ENCODE assay signal across 1 cellular context in the genomic region with DNA sequence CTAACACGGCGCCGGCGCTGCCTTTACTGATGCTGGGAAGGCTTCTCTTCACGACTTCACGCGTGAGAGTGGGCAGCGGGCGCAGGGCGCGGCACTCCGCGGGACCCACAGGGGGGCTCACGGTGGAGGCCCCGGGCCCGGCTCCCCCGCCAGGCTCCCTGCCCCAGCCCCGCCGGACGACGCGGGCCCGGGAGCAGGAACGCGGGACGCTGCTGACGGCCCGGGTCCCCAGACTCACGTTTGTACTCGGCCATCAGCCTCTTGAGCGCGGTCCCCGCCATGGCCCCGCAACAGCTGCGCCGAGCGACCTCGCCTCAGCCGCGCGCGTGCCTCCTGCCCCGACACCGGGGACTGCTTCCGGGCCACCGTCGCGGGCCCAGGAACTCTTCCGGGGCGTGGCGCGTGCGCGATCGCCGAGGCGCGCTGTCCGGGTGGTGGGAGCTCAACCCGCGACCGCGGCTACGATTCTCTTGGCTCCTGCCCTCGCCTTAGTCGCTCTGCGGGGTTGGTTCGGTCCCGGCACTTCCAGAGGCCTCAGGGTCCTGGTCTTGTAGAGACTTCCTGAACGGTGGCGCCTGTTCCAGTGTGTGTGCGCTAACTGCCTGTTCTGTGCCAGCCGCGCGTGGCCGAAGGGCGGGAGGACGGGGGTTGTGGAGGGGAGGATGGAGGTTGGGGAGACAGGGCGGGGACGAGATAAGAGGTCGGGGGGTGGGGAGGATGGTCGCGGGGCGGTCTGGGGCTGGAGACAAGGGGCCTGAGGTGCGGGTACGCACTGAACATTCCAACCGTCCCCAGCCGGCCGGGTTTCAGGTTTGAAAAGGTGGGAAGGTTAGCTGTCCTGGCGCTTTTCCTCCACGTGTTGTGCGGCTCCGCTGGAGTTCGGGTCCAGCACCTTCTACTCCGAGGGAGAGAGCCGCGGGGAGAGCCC.
TF ChIP-seq lines count a peak whose summit lies in the region.

Gene UBE2G2 (minus strand): TSS at position 353 of the 928 bp plus-strand sequence. CDS start 72 bp downstream, at position 281.

TF ChIP-seq in K562, 482 proteins besides CTCF, POLR2A, EP300 and RAD21 (continued from another document and continues in another):
- TF ChIP-seq ATF6 (CRISPR knock-in tag; IDR thresholded peaks at IDR 0.05): no peak
- TF ChIP-seq, protein P1, sequence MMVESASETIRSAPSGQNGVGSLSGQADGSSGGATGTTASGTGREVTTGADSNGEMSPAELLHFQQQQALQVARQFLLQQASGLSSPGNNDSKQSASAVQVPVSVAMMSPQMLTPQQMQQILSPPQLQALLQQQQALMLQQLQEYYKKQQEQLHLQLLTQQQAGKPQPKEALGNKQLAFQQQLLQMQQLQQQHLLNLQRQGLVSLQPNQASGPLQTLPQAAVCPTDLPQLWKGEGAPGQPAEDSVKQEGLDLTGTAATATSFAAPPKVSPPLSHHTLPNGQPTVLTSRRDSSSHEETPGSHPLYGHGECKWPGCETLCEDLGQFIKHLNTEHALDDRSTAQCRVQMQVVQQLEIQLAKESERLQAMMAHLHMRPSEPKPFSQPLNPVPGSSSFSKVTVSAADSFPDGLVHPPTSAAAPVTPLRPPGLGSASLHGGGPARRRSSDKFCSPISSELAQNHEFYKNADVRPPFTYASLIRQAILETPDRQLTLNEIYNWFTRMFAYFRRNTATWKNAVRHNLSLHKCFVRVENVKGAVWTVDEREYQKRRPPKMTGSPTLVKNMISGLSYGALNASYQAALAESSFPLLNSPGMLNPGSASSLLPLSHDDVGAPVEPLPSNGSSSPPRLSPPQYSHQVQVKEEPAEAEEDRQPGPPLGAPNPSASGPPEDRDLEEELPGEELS (CRISPR knock-in tag; IDR thresholded peaks at IDR 0.05; ENCODE audit: borderline replicate concordance): peak; percentile 59; the same call in 1 of the 2 replicates
- no peak for TF ChIP-seq GATAD2A (IDR thresholded peaks at IDR 0.05)
- TF ChIP-seq TBL1XR1 (IDR thresholded peaks at IDR 0.05; ENCODE audit: low read length in 2 of 2): peak; percentile 26 to 29; a peak in 1 of 4 replicates
- TF ChIP-seq RUNX1 (IDR thresholded peaks at IDR 0.05; ENCODE audit: low read depth): no peak
- no peak for TF ChIP-seq CBFA2T3 (IDR thresholded peaks at IDR 0.05)
- TF ChIP-seq HDAC3 (IDR thresholded peaks at IDR 0.05; ENCODE audit: borderline replicate concordance, partially characterized antibody): no peak
- TF ChIP-seq TEAD2 (tag; IDR thresholded peaks at IDR 0.05): no peak
- no peak for TF ChIP-seq ZNF347 (CRISPR knock-in tag; IDR thresholded peaks at IDR 0.05; ENCODE audit: low read depth)
- TF ChIP-seq RHOXF2B (CRISPR knock-in tag; conservative IDR thresholded peaks at IDR 0.05): 0 out of 2 replicates have a peak, but pooled peaks have one; percentile 25
- TF ChIP-seq ZNF830 (CRISPR knock-in tag; IDR thresholded peaks at IDR 0.05): no peak
- no peak for TF ChIP-seq CHCHD3 (CRISPR knock-in tag; IDR thresholded peaks at IDR 0.05)
- TF ChIP-seq, protein P2, sequence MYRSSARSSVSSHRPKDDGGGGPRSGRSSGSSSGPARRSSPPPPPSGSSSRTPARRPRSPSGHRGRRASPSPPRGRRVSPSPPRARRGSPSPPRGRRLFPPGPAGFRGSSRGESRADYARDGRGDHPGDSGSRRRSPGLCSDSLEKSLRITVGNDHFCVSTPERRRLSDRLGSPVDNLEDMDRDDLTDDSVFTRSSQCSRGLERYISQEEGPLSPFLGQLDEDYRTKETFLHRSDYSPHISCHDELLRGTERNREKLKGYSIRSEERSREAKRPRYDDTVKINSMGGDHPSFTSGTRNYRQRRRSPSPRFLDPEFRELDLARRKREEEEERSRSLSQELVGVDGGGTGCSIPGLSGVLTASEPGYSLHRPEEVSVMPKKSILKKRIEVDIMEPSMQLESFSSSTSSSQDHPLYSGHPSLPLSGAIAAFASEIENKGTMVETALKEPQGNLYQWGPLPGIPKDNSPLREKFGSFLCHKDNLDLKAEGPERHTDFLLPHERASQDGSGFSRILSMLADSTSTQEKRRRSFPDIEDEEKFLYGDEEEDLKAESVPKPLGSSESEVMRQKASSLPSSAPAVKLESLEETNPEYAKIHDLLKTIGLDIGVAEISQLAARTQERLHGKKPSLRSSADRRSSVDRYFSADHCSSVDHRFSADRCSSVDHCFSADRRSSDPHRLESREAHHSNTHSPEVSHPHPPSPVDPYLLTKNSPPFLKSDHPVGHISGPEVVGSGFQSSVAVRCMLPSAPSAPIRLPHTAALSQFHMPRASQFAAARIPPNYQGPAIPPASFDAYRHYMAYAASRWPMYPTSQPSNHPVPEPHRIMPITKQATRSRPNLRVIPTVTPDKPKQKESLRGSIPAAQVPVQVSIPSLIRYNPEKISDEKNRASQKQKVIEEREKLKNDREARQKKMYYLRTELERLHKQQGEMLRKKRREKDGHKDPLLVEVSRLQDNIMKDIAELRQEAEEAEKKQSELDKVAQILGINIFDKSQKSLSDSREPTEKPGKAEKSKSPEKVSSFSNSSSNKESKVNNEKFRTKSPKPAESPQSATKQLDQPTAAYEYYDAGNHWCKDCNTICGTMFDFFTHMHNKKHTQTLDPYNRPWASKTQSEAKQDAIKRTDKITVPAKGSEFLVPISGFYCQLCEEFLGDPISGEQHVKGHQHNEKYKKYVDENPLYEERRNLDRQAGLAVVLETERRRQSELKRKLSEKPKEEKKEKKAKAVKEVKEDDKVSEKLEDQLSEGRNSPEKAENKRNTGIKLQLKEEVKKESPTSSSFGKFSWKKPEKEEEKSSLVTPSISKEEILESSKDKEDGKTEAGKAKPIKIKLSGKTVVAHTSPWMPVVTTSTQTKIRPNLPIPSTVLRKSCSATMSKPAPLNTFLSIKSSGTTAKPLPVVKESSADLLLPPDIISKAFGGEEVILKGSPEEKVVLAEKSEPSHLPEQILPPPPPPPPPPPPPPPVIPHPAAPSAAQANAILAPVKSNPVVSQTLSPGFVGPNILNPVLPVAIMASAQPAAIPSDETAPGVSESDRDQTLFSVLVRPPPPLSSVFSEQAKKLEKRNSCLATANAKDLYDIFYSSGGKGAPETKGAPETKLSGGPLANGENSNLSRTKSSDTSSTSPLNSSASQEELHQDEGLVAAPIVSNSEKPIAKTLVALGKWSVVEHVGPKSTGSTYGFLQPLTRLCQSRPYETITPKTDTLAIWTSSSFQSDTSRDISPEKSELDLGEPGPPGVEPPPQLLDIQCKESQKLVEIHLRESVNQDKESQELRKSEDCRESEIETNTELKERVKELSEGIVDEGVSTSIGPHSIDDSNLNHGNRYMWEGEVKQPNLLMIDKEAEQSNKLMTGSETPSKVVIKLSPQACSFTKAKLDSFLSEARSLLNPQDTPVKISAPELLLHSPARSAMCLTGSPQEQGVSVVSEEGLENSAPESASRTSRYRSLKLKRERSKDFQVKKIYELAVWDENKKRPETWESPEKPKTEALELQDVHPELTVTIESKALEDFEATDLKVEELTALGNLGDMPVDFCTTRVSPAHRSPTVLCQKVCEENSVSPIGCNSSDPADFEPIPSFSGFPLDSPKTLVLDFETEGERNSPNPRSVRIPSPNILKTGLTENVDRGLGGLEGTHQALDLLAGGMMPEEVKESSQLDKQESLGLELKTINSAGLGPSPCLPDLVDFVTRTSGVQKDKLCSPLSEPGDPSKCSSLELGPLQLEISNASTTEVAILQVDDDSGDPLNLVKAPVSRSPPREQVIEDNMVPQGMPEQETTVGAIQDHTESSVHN (IDR thresholded peaks at IDR 0.05; ENCODE audit: borderline replicate concordance in 1 of 2, low read depth in 1 of 2): no peak
- peak; percentile 51; the same call in 1 of the 2 replicates for TF ChIP-seq CREB3 (tag; conservative IDR thresholded peaks at IDR 0.05; ENCODE audit: low read depth)
- peak; percentile 73; the same call in 1 of the 2 replicates for TF ChIP-seq POLR2AphosphoS2 (IDR thresholded peaks at IDR 0.05; ENCODE audit: low read length)
- no peak for TF ChIP-seq ZEB2 (IDR thresholded peaks at IDR 0.05)
- no peak for TF ChIP-seq ZNF41 (CRISPR knock-in tag; conservative IDR thresholded peaks at IDR 0.05)
- TF ChIP-seq RBM39 (optimal IDR thresholded peaks at IDR 0.05; ENCODE audit: low read depth, low read length): no peak
- peak; percentile 71 for TF ChIP-seq MXI1 (IDR thresholded peaks at IDR 0.05; ENCODE audit: low read depth, low read length)
- no peak for TF ChIP-seq BACH1 (tag; IDR thresholded peaks at IDR 0.05)
- TF ChIP-seq ZNF445 (CRISPR knock-in tag; IDR thresholded peaks at IDR 0.05; ENCODE audit: low read depth): no peak
- TF ChIP-seq CHD7 (IDR thresholded peaks at IDR 0.05; ENCODE audit: low read depth, low read length): no peak
- no peak for TF ChIP-seq ZNF146 (CRISPR knock-in tag; IDR thresholded peaks at IDR 0.05; ENCODE audit: unreplicated experiment)
- no peak for TF ChIP-seq PHTF2 (CRISPR knock-in tag; IDR thresholded peaks at IDR 0.05)
- TF ChIP-seq TCF3 (CRISPR knock-in tag; IDR thresholded peaks at IDR 0.05): peak; percentile 6; the same call in 1 of the 2 replicates
